1 cellular context compared by ENCODE assay signal in genomic region chr6:31702819-31703716, GRCh38.
TF ChIP-seq lines count a peak whose summit lies in the region.

ABHD16A (minus strand) TSS chr6:31703324; CDS start chr6:31703281, 43 bp downstream.

TF ChIP-seq in K562, 482 proteins besides CTCF, POLR2A, EP300 and RAD21 (continued from another document and continues in another):
- TF ChIP-seq ZBTB40 (IDR thresholded peaks at IDR 0.05) = peak; percentile 73
- no peak for TF ChIP-seq ZBTB40 (CRISPR knock-in tag; IDR thresholded peaks at IDR 0.05)
- no peak for TF ChIP-seq GATAD2A (IDR thresholded peaks at IDR 0.05)
- peak; percentile 89 for TF ChIP-seq BHLHE40 (IDR thresholded peaks at IDR 0.05; ENCODE audit: low read length)
- TF ChIP-seq PTTG1 (tag; IDR thresholded peaks at IDR 0.05; ENCODE audit: low read depth) = no peak
- TF ChIP-seq FOXA1 (IDR thresholded peaks at IDR 0.05; ENCODE audit: borderline replicate concordance) = no peak
- TF ChIP-seq POLR2AphosphoS5 (IDR thresholded peaks at IDR 0.05; ENCODE audit: control insufficient read depth, insufficient read depth, low read depth, low read length) = peak; percentile 91
- no peak for TF ChIP-seq PHTF2 (CRISPR knock-in tag; IDR thresholded peaks at IDR 0.05)
- TF ChIP-seq GATA2 (CRISPR knock-in tag; IDR thresholded peaks at IDR 0.05) = peak; percentile 80
- peak; percentile 97 for TF ChIP-seq KDM5B (IDR thresholded peaks at IDR 0.05; ENCODE audit: insufficient replicate concordance, low read depth, low read length)
- TF ChIP-seq ZNF316 (IDR thresholded peaks at IDR 0.05) = peak; percentile 51; the same call in 1 of the 2 replicates
- TF ChIP-seq THAP7 (CRISPR knock-in tag; IDR thresholded peaks at IDR 0.05) = 0 out of 2 replicates have a peak, but pooled peaks have one; percentile 34
- TF ChIP-seq MEF2D (tag; conservative IDR thresholded peaks at IDR 0.05; ENCODE audit: low read depth) = no peak
- TF ChIP-seq SMARCE1 (IDR thresholded peaks at IDR 0.05) = no peak; the same call in 1 of the 2 replicates
- no peak for TF ChIP-seq SNAPC5 (CRISPR knock-in tag; IDR thresholded peaks at IDR 0.05)
- TF ChIP-seq FOXP1 (CRISPR knock-in tag; IDR thresholded peaks at IDR 0.05) = peak; percentile 92
- no peak for TF ChIP-seq KAT8 (IDR thresholded peaks at IDR 0.05; ENCODE audit: low read depth)
- TF ChIP-seq ZNF212 (CRISPR knock-in tag; IDR thresholded peaks at IDR 0.05) = peak; percentile 84; the same call in 1 of the 2 replicates
- TF ChIP-seq U2AF2 (optimal IDR thresholded peaks at IDR 0.05; ENCODE audit: low read depth, low read length) = no peak
- peak; percentile 41 for TF ChIP-seq LCOR (CRISPR knock-in tag; IDR thresholded peaks at IDR 0.05)
- TF ChIP-seq KAT2B (IDR thresholded peaks at IDR 0.05; ENCODE audit: low read depth, low read length) = peak; percentile 10
- peak in 1 of 2 experiments; percentile 92; a peak in 2 of 4 replicates for TF ChIP-seq BCLAF1 (IDR thresholded peaks at IDR 0.05; ENCODE audit: borderline replicate concordance in 1 of 2, control insufficient read depth in 1 of 2, low read depth in 2 of 2, low read length in 1 of 2)
- peak; percentile 39 for TF ChIP-seq MAX (CRISPR knock-in tag; IDR thresholded peaks at IDR 0.05)
- TF ChIP-seq HNRNPK (IDR thresholded peaks at IDR 0.05; ENCODE audit: low read depth, low read length, poor library complexity, severe bottlenecking) = no peak
- peak; percentile 100 for TF ChIP-seq ATF7 (IDR thresholded peaks at IDR 0.05)
- TF ChIP-seq SMAD2 (IDR thresholded peaks at IDR 0.05; ENCODE audit: low read depth, low read length) = no peak
- no peak for TF ChIP-seq PCBP2 (IDR thresholded peaks at IDR 0.05; ENCODE audit: low read depth, low read length, poor library complexity, severe bottlenecking)
- peak; percentile 84 for TF ChIP-seq IRF9 (tag; IDR thresholded peaks at IDR 0.05)
- 0 out of 2 replicates have a peak, but pooled peaks have one; percentile 61 for TF ChIP-seq XRCC5 (IDR thresholded peaks at IDR 0.05; ENCODE audit: low read depth, low read length)
- TF ChIP-seq RCOR1 (IDR thresholded peaks at IDR 0.05; ENCODE audit: borderline replicate concordance in 1 of 2, low read depth in 2 of 2, low read length in 2 of 2) = peak; percentile 49 to 78; a peak in 2 of 4 replicates
- peak; percentile 31; the same call in 1 of the 2 replicates for TF ChIP-seq ZBTB1 (CRISPR knock-in tag; IDR thresholded peaks at IDR 0.05; ENCODE audit: borderline replicate concordance, low read depth)
- TF ChIP-seq ZNF140 (CRISPR knock-in tag; IDR thresholded peaks at IDR 0.05) = no peak
- TF ChIP-seq CTCFL (IDR thresholded peaks at IDR 0.05; ENCODE audit: borderline replicate concordance, insufficient read depth, low read depth, low read length, poor library complexity, severe bottlenecking) = peak; percentile 84
- peak; percentile 82 for TF ChIP-seq ASH1L (IDR thresholded peaks at IDR 0.05; ENCODE audit: borderline replicate concordance, low read depth, partially characterized antibody)
- no peak for TF ChIP-seq GTF2A2 (tag; IDR thresholded peaks at IDR 0.05)
- TF ChIP-seq CHAMP1 (IDR thresholded peaks at IDR 0.05) = no peak
- no peak; a peak in 1 of 4 replicates for TF ChIP-seq CSDE1 (IDR thresholded peaks at IDR 0.05)
- TF ChIP-seq MCM3 (IDR thresholded peaks at IDR 0.05) = no peak
- TF ChIP-seq ZNF311 (CRISPR knock-in tag; IDR thresholded peaks at IDR 0.05) = no peak
